ENCODE assay signal across 18 cellular contexts in the genomic region with DNA sequence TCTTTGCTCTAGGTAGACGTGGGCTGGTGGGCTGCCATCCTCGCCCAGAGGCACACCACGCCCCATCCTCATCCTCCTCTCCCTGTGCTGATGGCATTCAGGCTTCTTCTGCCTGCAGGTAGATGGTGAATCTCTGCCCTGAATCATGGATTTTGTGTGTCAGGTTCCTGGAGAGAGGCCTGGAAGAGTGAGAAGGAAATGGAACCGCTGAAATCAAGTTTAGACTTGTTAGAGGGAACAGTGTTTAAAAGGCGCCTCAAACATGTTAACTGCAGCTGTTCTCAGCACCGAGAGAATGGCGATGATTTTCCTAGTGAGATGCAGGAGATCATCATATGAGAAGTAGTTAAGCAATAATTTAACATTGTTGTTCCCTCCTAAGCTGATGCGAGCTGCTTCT.
DNase-seq lines count a peak whose midpoint lies in the region; FAIRE-seq and TF ChIP-seq lines count a peak whose summit lies in the region.
"Had no signal": no experiment of that assay in that cellular context is flagged by ENCODE, and none has a peak within 500 bp of the region (broad histone marks: within the 10 kb centered on the region; RNA-seq: fewer than 3 reads in every experiment).

No MANE protein-coding gene starts in this region.

- H3K23ac ChIP-seq in H9 (ENCODE audit: insufficient read length, low read depth, low read length) (no peak overlapping the region), H1 (ENCODE audit: insufficient read length) (no peak overlapping the region)

- H3K9ac ChIP-seq in H9 (ENCODE audit: extremely low read depth, insufficient read length, low read length) = no peak overlapping the region
- H3K9ac ChIP-seq in H1 (replicated peaks in 1 of 4; ENCODE audit: extremely low read depth in 1 of 4, low read depth in 3 of 4, low read length in 3 of 4) = no peak overlapping the region

- H3K27me3 ChIP-seq in H9 (ENCODE audit: insufficient read depth, low read length) (no peaks in the 10 kb centered on the region), H1 (replicated peaks in 1 of 4; ENCODE audit: control insufficient read depth in 3 of 4, extremely low read depth in 1 of 4, insufficient read depth in 3 of 4, low read length in 3 of 4) (no peaks in the 10 kb centered on the region)
- H3K27me3 ChIP-seq: Peyer's patch, SJCRH30 had no signal

- TF ChIP-seq RAD21 in H1 (IDR thresholded peaks at IDR 0.05 in 1 of 2, conservative IDR thresholded peaks at IDR 0.05 in 1 of 2; ENCODE audit: low read depth in 2 of 2, low read length in 2 of 2) = no peak

- no peak for TF ChIP-seq EP300 in H1 (IDR thresholded peaks at IDR 0.05; ENCODE audit: borderline replicate concordance in 1 of 2, low read depth in 2 of 2, low read length in 2 of 2)

- no peak overlapping the region for H3K56ac ChIP-seq in H9 (ENCODE audit: insufficient read length, low read depth, low read length)
- no peak overlapping the region for H3K56ac ChIP-seq in H1 (replicated peaks; ENCODE audit: insufficient read length, low read depth, low read length)

- TF ChIP-seq CTCF in H9 (conservative IDR thresholded peaks at IDR 0.05) = no peak
- TF ChIP-seq CTCF in H1 (IDR thresholded peaks at IDR 0.05; ENCODE audit: control extremely low read depth in 1 of 3, insufficient read depth in 1 of 3, low read depth in 1 of 3, low read length in 3 of 3) = no peak

- POLR2A ChIA-PET in H1 (lab: Charles Lee; ENCODE audit: partially characterized antibody) = no interaction called here

- H3K4me2 ChIP-seq in H9 (ENCODE audit: insufficient read depth, insufficient read length, low read length) (no peak overlapping the region), H1 (ENCODE audit: insufficient read depth in 1 of 2, low read depth in 2 of 2, low read length in 2 of 2) (no peak overlapping the region)

- H4K91ac ChIP-seq in H9 (ENCODE audit: insufficient read length, low read depth, low read length) = no peak overlapping the region
- H4K91ac ChIP-seq in H1 (replicated peaks; ENCODE audit: insufficient read length, low read length) = no peak overlapping the region

- H3K18ac ChIP-seq in H9 (ENCODE audit: insufficient read length, low read depth, low read length) (no peak overlapping the region), H1 (ENCODE audit: extremely low read depth, low read length) (no peak overlapping the region)

- H4K20me1 ChIP-seq in H9 (ENCODE audit: control insufficient read depth, insufficient read depth, insufficient read length) (no peaks in the 10 kb centered on the region), H1 (replicated peaks in 1 of 2; ENCODE audit: control insufficient read depth in 1 of 2, insufficient read depth in 2 of 2, low read length in 2 of 2) (no peaks in the 10 kb centered on the region)

- no peaks in the 10 kb centered on the region for H3K4me1 ChIP-seq in H9 (ENCODE audit: insufficient read depth, low read length)
- H3K4me1 ChIP-seq in H1 (replicated peaks in 1 of 4; ENCODE audit: control insufficient read depth in 3 of 4, insufficient read depth in 4 of 4, low read length in 3 of 4) = peaks cover 0 to 5% (median 1%) of the 10 kb centered on the region in 4 experiments; a peak in 2 of 7 replicates
- H3K4me1 ChIP-seq: Peyer's patch, SJCRH30 had no signal

- H3K9me3 ChIP-seq in H9 (ENCODE audit: control insufficient read depth, low read depth, low read length) (no peaks in the 10 kb centered on the region), H1 (ENCODE audit: insufficient read depth in 2 of 2, low read depth in 1 of 2, low read length in 1 of 2) (no peaks in the 10 kb centered on the region; a peak in 1 of 4 replicates)
- H3K9me3 ChIP-seq: SJCRH30 had no signal

- H2BK12ac ChIP-seq in H9 (ENCODE audit: insufficient read length, low read depth, low read length) (no peak overlapping the region), H1 (ENCODE audit: low read depth, low read length) (no peak overlapping the region)

- no peak overlapping the region for H3K14ac ChIP-seq in H9 (ENCODE audit: insufficient read depth, low read length)
- no peak overlapping the region for H3K14ac ChIP-seq in H1 (ENCODE audit: insufficient read length)

- H3K36me3 ChIP-seq in H1 (ENCODE audit: control insufficient read depth in 2 of 4, insufficient read depth in 4 of 4, low read length in 3 of 4) = no peaks in the 10 kb centered on the region
- H3K36me3 ChIP-seq: Peyer's patch, SJCRH30 had no signal

- no peak overlapping the region for H3K4me3 ChIP-seq in H1 (ENCODE audit: extremely low read depth in 1 of 4, insufficient read depth in 2 of 4, low read depth in 3 of 4, low read length in 4 of 4)
- H3K4me3 ChIP-seq: Peyer's patch, SJCRH30 had no signal

- no peak overlapping the region for H3T11ph ChIP-seq in H9 (ENCODE audit: low read length)

- H3K27me3 Mint-ChIP-seq in H9 (ENCODE audit: low read depth) = no peaks in the 10 kb centered on the region
- H3K27me3 Mint-ChIP-seq in immature natural killer cell (ENCODE audit: low read depth in 3 of 3) = peaks cover 0 to 3% (median 0%) of the 10 kb centered on the region in 3 donors

- H2BK120ac ChIP-seq in H9 (ENCODE audit: low read depth, low read length, poor library complexity, severe bottlenecking) = no peak overlapping the region
- H2BK120ac ChIP-seq in H1 (replicated peaks; ENCODE audit: low read depth, low read length) = no peak overlapping the region

- no peaks in the 10 kb centered on the region for H3K23me2 ChIP-seq in H9 (ENCODE audit: insufficient read length, low read depth, low read length, poor library complexity, severe bottlenecking)
- no peaks in the 10 kb centered on the region for H3K23me2 ChIP-seq in H1 (ENCODE audit: low read depth, low read length)

- H4K5ac ChIP-seq in H9 (ENCODE audit: insufficient read length, low read depth, low read length) (no peak overlapping the region), H1 (ENCODE audit: insufficient read length, low read depth, low read length) (no peak overlapping the region)

- CTCF ChIA-PET in H1 (lab: Charles Lee; ENCODE audit: partially characterized antibody) = no interaction called here

- peak; percentile 90 for DNase-seq in DMS153 (lab: John Stamatoyannopoulos, UW)
- DNase-seq in H9 = no peak
- no peak for DNase-seq in H1 (ENCODE audit: low read depth in 1 of 2, low spot score in 2 of 2)
- peak; percentile 8 for DNase-seq in middle frontal gyrus (ENCODE audit: extremely low spot score, low spot score)
- no peak for DNase-seq in NOMO-1 treated with DMSO at 0.1 percent for 48 hours (lab: John Stamatoyannopoulos, UW; ENCODE audit: unreplicated experiment)
- DNase-seq in NCI-H2029 treated with DMSO at 0.1 percent for 48 hours (lab: John Stamatoyannopoulos, UW) = no peak
- no peak for DNase-seq in ureter (ENCODE audit: low spot score)
- no peak for DNase-seq in immature natural killer cell
- DNase-seq: CD4-positive, CD25-positive, alpha-beta regulatory T cell; GOT3; Karpas-422; NCI-H1417; NCI-H1694 treated with DMSO at 0.1 percent for 48 hours; NCI-H446; NCI-H526 treated with DMSO at 0.1 percent for 48 hours; Peyer's patch; SJCRH30 had no signal

- H3K27ac ChIP-seq in H9 (ENCODE audit: insufficient read length, low read depth, low read length) (no peak overlapping the region), H1 (ENCODE audit: low read depth, low read length) (no peak overlapping the region)
- H3K27ac ChIP-seq: Peyer's patch, SJCRH30 had no signal

- H2BK5ac ChIP-seq in H9 (ENCODE audit: insufficient read length, low read length) = no peak overlapping the region
- peak overlapping the region; percentile 28; the same call in 1 of the 2 replicates for H2BK5ac ChIP-seq in H1 (ENCODE audit: low read depth, low read length)

- H3K4ac ChIP-seq in H9 (ENCODE audit: low read depth, low read length) = no peak overlapping the region
- H3K4ac ChIP-seq in H1 (replicated peaks; ENCODE audit: insufficient read length, low read depth, low read length) = no peak overlapping the region

- peak overlapping the region; percentile 10 to 73 (median 68); a peak in 4 of 7 replicates for H3K27ac Mint-ChIP-seq in H9
- no peak overlapping the region for H3K27ac Mint-ChIP-seq in immature natural killer cell
- H3K27ac Mint-ChIP-seq: CD4-positive, CD25-positive, alpha-beta regulatory T cell had no signal

- H2AK5ac ChIP-seq in H9 (ENCODE audit: insufficient read length, low read length) (no peak overlapping the region), H1 (ENCODE audit: low read depth, low read length) (no peak overlapping the region)

- no peak for TF ChIP-seq POLR2A in H1 (IDR thresholded peaks at IDR 0.05; ENCODE audit: control extremely low read depth in 1 of 2, low read depth in 2 of 2, low read length in 2 of 2)

- H3K4me3 Mint-ChIP-seq in H9 (no peak overlapping the region), immature natural killer cell (no peak overlapping the region)
- H3K4me3 Mint-ChIP-seq: CD4-positive, CD25-positive, alpha-beta regulatory T cell had no signal

- H3K79me2 ChIP-seq in H9 (ENCODE audit: insufficient read depth, low read length) = no peaks in the 10 kb centered on the region
- H3K79me2 ChIP-seq in H1 (ENCODE audit: control insufficient read depth in 1 of 2, insufficient read depth in 2 of 2, low read length in 2 of 2) = no peaks in the 10 kb centered on the region

- H2BK20ac ChIP-seq in H9 (ENCODE audit: low read depth, low read length, poor library complexity, severe bottlenecking) = no peak overlapping the region
- no peak overlapping the region; the same call in 1 of the 2 replicates for H2BK20ac ChIP-seq in H1 (ENCODE audit: low read length)

- WGBS in H9 (ENCODE audit: extremely low coverage, insufficient read length, low lambda C conversion rate) = no CpG with 5 or more reads among the region's 8 CpGs
- 77% methylated on average over 8 of the region's 8 CpGs; no CpG with 5 or more reads in 1 of the 2 experiments for WGBS in H1 (ENCODE audit: extremely low coverage in 1 of 2, insufficient coverage in 1 of 2, insufficient read length in 1 of 2, insufficient replicate concordance in 2 of 2, low coverage in 1 of 2, low lambda C conversion rate in 2 of 2, missing lambda C conversion rate in 1 of 2), 2 experiments

- no peak overlapping the region for H2AFZ ChIP-seq in H9 (ENCODE audit: low read length)
- no peak overlapping the region for H2AFZ ChIP-seq in H1 (ENCODE audit: low read length)

- no peak for FAIRE-seq in H1 (lab: Jason Lieb, UNC)
- FAIRE-seq: GM12891 had no signal

- H4K8ac ChIP-seq in H9 (replicated peaks; ENCODE audit: insufficient read length, low read depth, low read length) (no peak overlapping the region), H1 (ENCODE audit: extremely low read depth, insufficient read depth, low read length) (no peak overlapping the region)

- H3K9me3 Mint-ChIP-seq in H9 (no peaks in the 10 kb centered on the region), immature natural killer cell (peaks cover 0 to 5% (median 0%) of the 10 kb centered on the region in 6 donors)

- peaks cover 15 to 18% of the 10 kb centered on the region in 2 experiments for H3K4me1 Mint-ChIP-seq in H9
- H3K4me1 Mint-ChIP-seq in immature natural killer cell = no peaks in the 10 kb centered on the region
- H3K4me1 Mint-ChIP-seq: CD4-positive, CD25-positive, alpha-beta regulatory T cell had no signal

- H3K79me1 ChIP-seq in H9 (ENCODE audit: insufficient read depth, low read depth, low read length, poor library complexity, severe bottlenecking) (no peaks in the 10 kb centered on the region), H1 (ENCODE audit: low read depth, low read length) (no peaks in the 10 kb centered on the region)

- no peak overlapping the region for H2BK15ac ChIP-seq in H9 (ENCODE audit: low read depth, low read length)
- no peak overlapping the region for H2BK15ac ChIP-seq in H1 (ENCODE audit: low read length)

- H3K36me3 Mint-ChIP-seq in H9 (ENCODE audit: insufficient read depth in 1 of 3, low read depth in 3 of 3) (no peaks in the 10 kb centered on the region), immature natural killer cell (no peaks in the 10 kb centered on the region)
- H3K36me3 Mint-ChIP-seq: CD4-positive, CD25-positive, alpha-beta regulatory T cell had no signal

Comparison
In these comparisons a context has a peak if more than half of its experiments do, and no peak if none do; other contexts are left out.
1. DNase-seq: peak in DMS153 (single experiment) and middle frontal gyrus (single experiment); none in H9 (single experiment), H1 (0 of 2), NOMO-1 treated with DMSO at 0.1 percent for 48 hours (single experiment), NCI-H2029 treated with DMSO at 0.1 percent for 48 hours (single experiment), ureter (single experiment) and immature natural killer cell (0 of 3).
2. H3K27ac Mint-ChIP-seq: peak in H9 (3 of 3); none in immature natural killer cell (0 of 6).